Comparison of ENCODE assay signal across 14 cellular contexts in genomic region chr1:31576743-31577455, GRCh38. TPM values are rescaled to one million over a fixed set of nuclear protein-coding genes. Genes with fewer than 3 reads are reported as not detected.
DNase-seq lines count a peak whose midpoint lies in the region; ATAC-seq and TF ChIP-seq lines count a peak whose summit lies in the region.
"Had no signal": no experiment of that assay in that cellular context is flagged by ENCODE, and none has a peak within 500 bp of the region (broad histone marks: within the 10 kb centered on the region; RNA-seq: fewer than 3 reads in every experiment).

No MANE protein-coding gene starts in this region.

- no peak for ATAC-seq in upper lobe of left lung (ENCODE audit: low FRiP score in 2 of 2)
- no peak for ATAC-seq in HG03457 (IDR thresholded peaks at IDR 0.05; ENCODE audit: unreplicated experiment)
- no peak for ATAC-seq in GM21529 (IDR thresholded peaks at IDR 0.05; ENCODE audit: unreplicated experiment)
- ATAC-seq: activated naive CD8-positive, alpha-beta T cell treated with anti-CD3 and anti-CD28 coated beads, Interleukin-2, amount 50 U/mL, for 24 hours had no signal

- no peak for TF ChIP-seq POLR2A in esophagus squamous epithelium (IDR thresholded peaks at IDR 0.05)
- peak in 1 of 4 donors; percentile 7 for TF ChIP-seq POLR2A in upper lobe of left lung (IDR thresholded peaks at IDR 0.05)

- no peaks in the 10 kb centered on the region for H3K9me2 ChIP-seq in Karpas-422 (replicated peaks; ENCODE audit: insufficient read depth, low read length)

- no peaks in the 10 kb centered on the region for H3K9me3 ChIP-seq in esophagus squamous epithelium
- no peaks in the 10 kb centered on the region for H3K9me3 ChIP-seq in mucosa of stomach (ENCODE audit: control insufficient read depth, low read length)
- H3K9me3 ChIP-seq in upper lobe of left lung: no peaks in the 10 kb centered on the region
- H3K9me3 ChIP-seq in Karpas-422 (ENCODE audit: low read length): no peaks in the 10 kb centered on the region

- H3K79me2 ChIP-seq in Karpas-422 (ENCODE audit: low read length): no peaks in the 10 kb centered on the region

- H3K4me1 ChIP-seq in esophagus squamous epithelium (peaks cover 33 to 89% (median 60%) of the 10 kb centered on the region in 3 donors), mucosa of stomach (ENCODE audit: control insufficient read depth, insufficient read depth, low read length) (peaks cover 70% of the 10 kb centered on the region), upper lobe of left lung (peaks cover 47 to 57% (median 49%) of the 10 kb centered on the region in 4 donors), Karpas-422 (ENCODE audit: low read length) (no peaks in the 10 kb centered on the region)

- H3K27ac ChIP-seq in esophagus squamous epithelium: peak overlapping the region; percentile 82 to 90 (median 88)
- peak overlapping the region; percentile 80 to 91 (median 88) for H3K27ac ChIP-seq in upper lobe of left lung
- no peak overlapping the region for H3K27ac ChIP-seq in Karpas-422 (ENCODE audit: low read length)

- H3K4me3 ChIP-seq in esophagus squamous epithelium (peak overlapping the region; percentile 40 to 71 (median 56)), mucosa of stomach (ENCODE audit: low read length) (peak overlapping the region; percentile 23), upper lobe of left lung (peak overlapping the region; percentile 33 to 65 (median 44)), Karpas-422 (ENCODE audit: low read length) (no peak overlapping the region)
- H3K4me3 ChIP-seq: GM12878 had no signal

- peak overlapping the region; percentile 96 for H3K9ac ChIP-seq in mucosa of stomach (ENCODE audit: low read length)
- no peak overlapping the region for H3K9ac ChIP-seq in Karpas-422 (ENCODE audit: low read length)

- peak; percentile 47 for DNase-seq in activated CD8-positive, alpha-beta memory T cell treated with anti-CD3 and anti-CD28 coated beads for 24 hours
- no peak for DNase-seq in activated CD8-positive, alpha-beta memory T cell treated with anti-CD3 and anti-CD28 coated beads, Interleukin-2, amount 50 U/mL, for 48 hours
- DNase-seq in esophagus squamous epithelium (lab: John Stamatoyannopoulos, UW): no peak
- DNase-seq in upper lobe of left lung: peak in 1 of 2 donors; percentile 84
- DNase-seq in Karpas-422: no peak
- DNase-seq: activated naive CD8-positive, alpha-beta T cell treated with anti-CD3 and anti-CD28 coated beads, Interleukin-2, amount 50 U/mL, for 24 hours; NK-92 treated with Interleukin-12 subunit alpha and Interleukin-12 subunit beta, amount 100 ng/mL, for 24 hours; stimulated activated CD4-positive, alpha-beta T cell treated with anti-CD3 and anti-CD28 coated beads, Interleukin-4, amount 100 ng/mL, for 24 hours had no signal

- no peak overlapping the region for H2AFZ ChIP-seq in Karpas-422 (ENCODE audit: low read length)

- no peaks in the 10 kb centered on the region for H3K27me3 ChIP-seq in esophagus squamous epithelium
- peaks cover 5% of the 10 kb centered on the region for H3K27me3 ChIP-seq in mucosa of stomach (ENCODE audit: control insufficient read depth, insufficient read depth, low read length)
- H3K27me3 ChIP-seq in upper lobe of left lung: no peaks in the 10 kb centered on the region
- H3K27me3 ChIP-seq in Karpas-422 (ENCODE audit: low read length): no peaks in the 10 kb centered on the region

- 18 to 32% methylated on average over 3 to 10 of the region's 27 CpGs for WGBS in esophagus squamous epithelium, 2 donors
- WGBS in upper lobe of left lung, 2 donors: 39 to 71% methylated on average over 2 to 27 of the region's 27 CpGs

- no peak for TF ChIP-seq CTCF in esophagus squamous epithelium (IDR thresholded peaks at IDR 0.05)
- no peak for TF ChIP-seq CTCF in upper lobe of left lung (IDR thresholded peaks at IDR 0.05)

- H3K4me2 ChIP-seq in Karpas-422 (ENCODE audit: low read depth, low read length, poor library complexity, severe bottlenecking): no peak overlapping the region

- no peak for TF ChIP-seq EP300 in upper lobe of left lung (IDR thresholded peaks at IDR 0.05)

- intact Hi-C loops in esophagus squamous epithelium (cut with DNase I): no loop called here

- H3K36me3 ChIP-seq in esophagus squamous epithelium (no peaks in the 10 kb centered on the region), mucosa of stomach (ENCODE audit: control insufficient read depth, insufficient read depth, low read length) (no peaks in the 10 kb centered on the region), upper lobe of left lung (peaks cover 0 to 1% (median 0%) of the 10 kb centered on the region in 4 donors), Karpas-422 (ENCODE audit: insufficient read depth, low read length) (no peaks in the 10 kb centered on the region)

- no peaks in the 10 kb centered on the region for H4K20me1 ChIP-seq in Karpas-422 (ENCODE audit: insufficient read depth, low read depth, low read length)

RNA-seq across cellular contexts. Expression of gene TINAGL1, which starts 0.6 kb away (rescaled TPM):
- 10 to 100 TPM; 24.5 to 56.4 (median 44.6) TPM for total RNA-seq in esophagus squamous epithelium
- total RNA-seq in upper lobe of left lung: 100 to 1,000 TPM in 3 of 6 donors, 10 to 100 TPM in 3; 71.3 to 191 (median 120) TPM
- not detected in 2 replicates for total RNA-seq in Karpas-422 (2014; rRNA removed; shearing (Covaris generic); ENCODE audit: low replicate concordance)
- total RNA-seq: A673, LHCN-M2 had no signal

RNA-seq across cellular contexts. Expression of gene HCRTR1, which starts 40.6 kb away (rescaled TPM):
- total RNA-seq in esophagus squamous epithelium (under 1 TPM in 1 of 4 donors, not detected in 3; 0.22 TPM), upper lobe of left lung (1 to 10 TPM in 1 of 6 donors, not detected in 5; 2.1 TPM)
- total RNA-seq in Karpas-422 (2014; rRNA removed; shearing (Covaris generic); ENCODE audit: low replicate concordance): not detected in 2 replicates
- total RNA-seq: A673, GM12878, LHCN-M2 had no signal

Comparison
In these comparisons a context has a peak if more than half of its experiments do, and no peak if none do; other contexts are left out.
1. RNA of gene TINAGL1, which starts 0.6 kb away (total RNA-seq): 71.3 to 191 TPM in upper lobe of left lung and 24.5 to 56.4 TPM in esophagus squamous epithelium; not detected in Karpas-422; every median in the first group is over 10 times any median in the second.